In the genomic region with DNA sequence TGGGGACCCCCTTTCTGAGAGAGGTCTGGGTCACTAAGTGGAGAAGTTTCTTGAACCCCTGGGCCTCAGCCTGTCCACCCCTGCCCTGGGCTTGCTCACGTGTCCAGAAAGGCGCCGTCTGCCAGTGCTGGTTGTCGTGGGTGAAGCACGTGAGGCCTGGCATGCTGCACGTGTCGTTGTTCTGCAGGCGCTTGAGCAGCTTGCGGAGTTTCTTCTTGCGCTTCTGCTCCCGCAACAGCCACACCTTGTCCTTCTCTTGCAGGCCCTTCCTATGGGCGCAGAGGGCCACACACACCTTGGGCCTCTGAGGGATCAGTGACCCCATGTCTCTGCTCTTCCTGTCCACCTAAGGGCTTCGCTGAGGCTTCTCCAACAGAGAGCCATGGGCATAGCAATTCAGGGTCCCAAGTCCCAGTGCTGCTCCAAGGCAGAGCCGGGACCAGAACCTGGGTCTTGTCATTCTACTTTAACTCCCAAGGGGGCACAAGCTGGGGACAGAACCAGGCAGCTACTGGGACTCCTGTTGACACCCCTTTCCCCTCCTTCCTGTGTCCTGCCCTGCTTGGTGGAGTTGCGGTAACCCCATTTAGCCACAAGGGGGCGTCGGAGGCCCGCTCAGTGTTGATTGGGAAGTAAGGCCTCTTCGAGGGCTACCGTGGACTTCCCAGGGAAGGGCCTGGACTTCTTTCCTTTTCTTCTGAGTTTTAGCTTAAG, we compare ENCODE assay signal across 8 cellular contexts.
A peak's percentile ranks its signal among the peaks of the same experiment; 100 is the strongest.
DNase-seq lines count a peak whose midpoint lies in the region; ATAC-seq, FAIRE-seq and TF ChIP-seq lines count a peak whose summit lies in the region.

No MANE protein-coding gene starts in this region.

- no peak for FAIRE-seq in RCC 7860 (lab: Jason Lieb, UNC)

- WGBS in IMR-90 (ENCODE audit: extremely low coverage in 2 of 2, insufficient read length in 1 of 2), 2 experiments = 72% methylated on average over 13 of the region's 20 CpGs; no CpG with 5 or more reads in 1 of the 2 experiments
- WGBS in stomach, 5 donors = 54 to 66% (median 58%) methylated on average over 12 to 20 of the region's 20 CpGs

- H2AK5ac ChIP-seq in IMR-90 (ENCODE audit: low read depth, low read length) = no peak overlapping the region; the same call in 1 of the 2 replicates

- H4K20me1 ChIP-seq in DOHH2 (ENCODE audit: control insufficient read depth, insufficient read depth, low read depth, low read length) (peaks cover 13% of the 10 kb centered on the region), IMR-90 (ENCODE audit: insufficient read depth, low read length) (no peaks in the 10 kb centered on the region)

- no peak overlapping the region for H4K8ac ChIP-seq in IMR-90 (ENCODE audit: low read depth in 2 of 2, low read length in 2 of 2)

- no peak overlapping the region for H3K4me2 ChIP-seq in DOHH2 (ENCODE audit: low read length)
- H3K4me2 ChIP-seq in IMR-90 (ENCODE audit: low read depth, low read length) = no peak overlapping the region

- 0 out of 2 replicates have a peak overlapping the region, but pooled peaks have one; percentile 46 for H3K14ac ChIP-seq in IMR-90 (replicated peaks; ENCODE audit: low read depth, low read length)

- H3K27me3 ChIP-seq in DOHH2 (ENCODE audit: control insufficient read depth, low read length) = no peaks in the 10 kb centered on the region
- H3K27me3 ChIP-seq in IMR-90 (ENCODE audit: control insufficient read depth, insufficient read depth, low read length) = no peaks in the 10 kb centered on the region
- H3K27me3 ChIP-seq in stomach = no peaks in the 10 kb centered on the region

- CTCF ChIA-PET in IMR-90 (lab: Yijun Ruan, JAX) = interaction anchor here (0.8 to 1.8 kb wide), 5 partner anchors 9 to 957 kb away, joined by 3 to 6 read pairs (median 5); no protein-coding TSS in a partner anchor

- dilution Hi-C loops in IMR-90 (cut with HindIII; ENCODE audit: low sequenced_read_pairs, unreplicated experiment) = no loop called here

- no peak for TF ChIP-seq POLR2A in IMR-90 (IDR thresholded peaks at IDR 0.05; ENCODE audit: low read depth, low read length)
- no peak for TF ChIP-seq POLR2A in stomach (IDR thresholded peaks at IDR 0.05)

- H3K4me1 ChIP-seq in DOHH2 (ENCODE audit: control insufficient read depth, low read length) (peaks cover 3% of the 10 kb centered on the region; the same call in 1 of the 2 replicates), IMR-90 (ENCODE audit: control insufficient read depth, insufficient read depth, low read length) (no peaks in the 10 kb centered on the region), stomach (peaks cover 0 to 14% (median 9%) of the 10 kb centered on the region in 4 donors)

- H3K27ac ChIP-seq in DOHH2 (ENCODE audit: low read depth, low read length) = no peak overlapping the region
- no peak overlapping the region for H3K27ac ChIP-seq in IMR-90 (ENCODE audit: insufficient read depth, low read length)
- H3K27ac ChIP-seq in stomach = no peak overlapping the region

- no peak overlapping the region for H2BK120ac ChIP-seq in IMR-90 (ENCODE audit: low read depth, low read length)

- TF ChIP-seq RAD21 in IMR-90 (IDR thresholded peaks at IDR 0.05; ENCODE audit: low read length) = peak; percentile 81

- POLR2A ChIA-PET in IMR-90 (lab: Charles Lee; ENCODE audit: unreplicated experiment) = no interaction called here

- H3K56ac ChIP-seq in IMR-90 (ENCODE audit: extremely low read depth, insufficient read depth, low read length) = no peak overlapping the region

- BruUV-seq in IMR-90 (replicated peaks; lab: Mats Ljungman, UMichigan) = no TSS peak

- H3K9me1 ChIP-seq in IMR-90 (ENCODE audit: insufficient read depth, low read length) = peaks cover 3% of the 10 kb centered on the region; the same call in 1 of the 2 replicates

- peak; percentile 97 for ATAC-seq in IMR-90 (ENCODE audit: low read depth)
- ATAC-seq in HG03469 (IDR thresholded peaks at IDR 0.05; ENCODE audit: unreplicated experiment) = no peak

- H3K4me3 ChIP-seq in DOHH2 (ENCODE audit: low read length) (no peak overlapping the region), IMR-90 (ENCODE audit: insufficient read depth, low read depth, low read length) (no peak overlapping the region), fibroblast of mammary gland (ENCODE audit: control insufficient read depth, low read depth, low read length) (no peak overlapping the region), stomach (no peak overlapping the region)

- H3K36me3 Mint-ChIP-seq in neural crest cell (ENCODE audit: low read depth) = peaks cover 3% of the 10 kb centered on the region

- no peak overlapping the region for H2BK15ac ChIP-seq in IMR-90 (ENCODE audit: low read depth, low read length)

- H3K9ac ChIP-seq in IMR-90 (ENCODE audit: low read depth, low read length) = 0 out of 2 replicates have a peak overlapping the region, but pooled peaks have one; percentile 43

- no peak overlapping the region for H3K23ac ChIP-seq in IMR-90 (ENCODE audit: low read depth, low read length)

- H3K9me3 ChIP-seq in DOHH2 (ENCODE audit: control insufficient read depth, insufficient read depth, low read length) (no peaks in the 10 kb centered on the region), IMR-90 (ENCODE audit: control insufficient read depth, insufficient read depth, low read length) (no peaks in the 10 kb centered on the region), stomach (no peaks in the 10 kb centered on the region)

- in situ Hi-C loops in IMR-90 (cut with MboI; ENCODE audit: low sequenced_read_pairs) = loop anchor here (25.0 kb wide), 1 partner anchor 1249 kb away; a partner anchor contains a TSS

- no peak overlapping the region for H4K91ac ChIP-seq in IMR-90 (ENCODE audit: insufficient read depth, low read depth, low read length)

- peak overlapping the region; percentile 77 for H2AFZ ChIP-seq in IMR-90 (replicated peaks; ENCODE audit: low read length, poor library complexity)

- TF ChIP-seq CTCF in DOHH2 (IDR thresholded peaks at IDR 0.05; ENCODE audit: low read depth, low read length, poor library complexity, severe bottlenecking) = peak; percentile 99
- TF ChIP-seq CTCF in IMR-90 (conservative IDR thresholded peaks at IDR 0.05; ENCODE audit: low read depth, low read length) = peak; percentile 92
- TF ChIP-seq CTCF in fibroblast of mammary gland (conservative IDR thresholded peaks at IDR 0.05; ENCODE audit: control insufficient read depth, insufficient read depth, low read depth, low read length) = peak; percentile 97
- peak; percentile 96 for TF ChIP-seq CTCF in neural crest cell (conservative IDR thresholded peaks at IDR 0.05)
- TF ChIP-seq CTCF in stomach (IDR thresholded peaks at IDR 0.05) = peak in 6 of 7 experiments; percentile 46 to 96 (median 87)

- no peak overlapping the region for H3K18ac ChIP-seq in IMR-90 (ENCODE audit: low read depth, low read length)

- no peaks in the 10 kb centered on the region for H3K9me2 ChIP-seq in DOHH2 (replicated peaks; ENCODE audit: control insufficient read depth, low read length)

- H3K4me3 Mint-ChIP-seq in neural crest cell = peak overlapping the region; percentile 27

- H2BK5ac ChIP-seq in IMR-90 (ENCODE audit: low read depth, low read length, poor library complexity, severe bottlenecking) = no peak overlapping the region

- peaks cover 12% of the 10 kb centered on the region for H3K4me1 Mint-ChIP-seq in neural crest cell

- TF ChIP-seq EP300 in stomach (IDR thresholded peaks at IDR 0.05) = no peak

- H3K4ac ChIP-seq in IMR-90 (ENCODE audit: low read depth, low read length) = no peak overlapping the region

- peaks cover 58% of the 10 kb centered on the region for H3K36me3 ChIP-seq in DOHH2 (ENCODE audit: control insufficient read depth, low read length)
- H3K36me3 ChIP-seq in IMR-90 (ENCODE audit: control insufficient read depth, insufficient read depth, low read length) = peaks cover 15% of the 10 kb centered on the region; the same call in 1 of the 2 replicates
- peaks cover 3 to 63% (median 54%) of the 10 kb centered on the region in 4 donors for H3K36me3 ChIP-seq in stomach

- no peak overlapping the region for H4K5ac ChIP-seq in IMR-90 (ENCODE audit: low read depth, low read length)

- H3K27me3 Mint-ChIP-seq in neural crest cell (ENCODE audit: low read depth) = no peaks in the 10 kb centered on the region

- no peak overlapping the region for H3K27ac Mint-ChIP-seq in neural crest cell (ENCODE audit: unreplicated experiment)

- H3K79me2 ChIP-seq in DOHH2 (ENCODE audit: control insufficient read depth, low read length) = no peaks in the 10 kb centered on the region

- intact Hi-C loops in IMR-90 (cut with micrococcal nuclease) (loop anchor here (1.0 to 5.0 kb wide), 2 partner anchors 634 to 958 kb away; no protein-coding TSS in a partner anchor), stomach (cut with DNase I; ENCODE audit: low total_unique reads) (loop anchor here (10.0 kb wide), 1 partner anchor 121 kb away; a partner anchor contains a TSS)

- H3F3A ChIP-seq in DOHH2 (ENCODE audit: control insufficient read depth, insufficient read depth) = peaks cover 50% of the 10 kb centered on the region

- H3K9me3 Mint-ChIP-seq in neural crest cell = no peaks in the 10 kb centered on the region

- H2BK20ac ChIP-seq in IMR-90 (ENCODE audit: low read depth, low read length) = no peak overlapping the region

- DNase-seq in IMR-90 (peak; percentile 70), RCC 7860 (ENCODE audit: low spot score) (peak; percentile 57), fibroblast of mammary gland (ENCODE audit: low read depth) (peak; percentile 68), neural crest cell (ENCODE audit: low read depth, low spot score) (peak; percentile 92), stomach (peak; percentile 79)
- peak; percentile 84 to 85 for DNase-seq in activated T-cell treated with anti-CD3 and anti-CD28 coated beads, Interleukin-2, amount 50 U/mL, for 48 hours

- no peak overlapping the region for H2AK9ac ChIP-seq in IMR-90 (replicated peaks; ENCODE audit: low read depth, low read length, poor library complexity)

- H3K79me1 ChIP-seq in IMR-90 (ENCODE audit: low read depth in 1 of 2, low read length in 2 of 2) = no peaks in the 10 kb centered on the region

TF ChIP-seq in IMR-90, 13 proteins besides CTCF, POLR2A, EP300 and RAD21 (continues in another document):
- TF ChIP-seq MAFK (IDR thresholded peaks at IDR 0.05; ENCODE audit: low read depth, low read length) = no peak
- TF ChIP-seq NFE2L2 (IDR thresholded peaks at IDR 0.05; ENCODE audit: low read depth, low read length) = no peak
- TF ChIP-seq, protein P1, sequence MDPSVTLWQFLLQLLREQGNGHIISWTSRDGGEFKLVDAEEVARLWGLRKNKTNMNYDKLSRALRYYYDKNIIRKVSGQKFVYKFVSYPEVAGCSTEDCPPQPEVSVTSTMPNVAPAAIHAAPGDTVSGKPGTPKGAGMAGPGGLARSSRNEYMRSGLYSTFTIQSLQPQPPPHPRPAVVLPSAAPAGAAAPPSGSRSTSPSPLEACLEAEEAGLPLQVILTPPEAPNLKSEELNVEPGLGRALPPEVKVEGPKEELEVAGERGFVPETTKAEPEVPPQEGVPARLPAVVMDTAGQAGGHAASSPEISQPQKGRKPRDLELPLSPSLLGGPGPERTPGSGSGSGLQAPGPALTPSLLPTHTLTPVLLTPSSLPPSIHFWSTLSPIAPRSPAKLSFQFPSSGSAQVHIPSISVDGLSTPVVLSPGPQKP (IDR thresholded peaks at IDR 0.05; ENCODE audit: borderline replicate concordance, low read depth, low read length) = no peak
- peak; percentile 40; the same call in 1 of the 2 replicates for TF ChIP-seq MAZ (IDR thresholded peaks at IDR 0.05; ENCODE audit: borderline replicate concordance, low read depth, low read length)
- TF ChIP-seq RFX5 (IDR thresholded peaks at IDR 0.05; ENCODE audit: low read depth, low read length) = no peak
- no peak for TF ChIP-seq CHD1 (IDR thresholded peaks at IDR 0.05; ENCODE audit: low read depth, low read length)
